ENCODE assay signal across 16 cellular contexts in genomic region chr15:67256051-67256450, GRCh38. TPM values are rescaled to one million over a fixed set of nuclear protein-coding genes. Genes with fewer than 3 reads are reported as not detected.
A peak's percentile ranks its signal among the peaks of the same experiment; 100 is the strongest.
DNase-seq lines count a peak whose midpoint lies in the region; ATAC-seq, FAIRE-seq and TF ChIP-seq lines count a peak whose summit lies in the region.
"Had no signal": no experiment of that assay in that cellular context is flagged by ENCODE, and none has a peak within 500 bp of the region (broad histone marks: within the 10 kb centered on the region; RNA-seq: fewer than 3 reads in every experiment).

No MANE protein-coding gene starts in this region.

- POLR2A ChIA-PET in HepG2 (lab: Yijun Ruan, JAX), result no interaction called here

- no peaks in the 10 kb centered on the region for H3K9me3 Mint-ChIP-seq in endodermal cell
- no peaks in the 10 kb centered on the region for H3K9me3 Mint-ChIP-seq in stimulated activated naive CD8-positive, alpha-beta T cell treated with anti-CD3 and anti-CD28 coated beads, Interleukin-15, amount 100 ng/mL, for 72 hours
- H3K9me3 Mint-ChIP-seq: effector memory CD8-positive, alpha-beta T cell had no signal

- H3K27ac ChIP-seq in HepG2 (ENCODE audit: extremely low read length, insufficient read depth, low read length) (no peak overlapping the region), right lobe of liver (no peak overlapping the region), endodermal cell (ENCODE audit: low read depth, low read length) (no peak overlapping the region)
- H3K27ac ChIP-seq: transverse colon had no signal

- TF ChIP-seq POLR2A in HepG2 (IDR thresholded peaks at IDR 0.05; ENCODE audit: insufficient read depth in 1 of 2, low read depth in 2 of 2, low read length in 2 of 2) (no peak), right lobe of liver (IDR thresholded peaks at IDR 0.05) (no peak)

- no peaks in the 10 kb centered on the region for H4K20me1 ChIP-seq in HepG2 (ENCODE audit: insufficient read depth, low read length)

- TF ChIP-seq CTCF in HepG2 (CRISPR knock-in tag; IDR thresholded peaks at IDR 0.05) (no peak), right lobe of liver (IDR thresholded peaks at IDR 0.05) (no peak), endodermal cell (conservative IDR thresholded peaks at IDR 0.05) (no peak)

- peaks cover 13% of the 10 kb centered on the region for H3K79me2 ChIP-seq in HepG2 (ENCODE audit: insufficient read depth, low read length)

- H3K36me3 ChIP-seq in HepG2 (replicated peaks in 1 of 2; ENCODE audit: control insufficient read depth in 1 of 2, insufficient read depth in 2 of 2, low read length in 2 of 2) (no peaks in the 10 kb centered on the region), right lobe of liver (no peaks in the 10 kb centered on the region), endodermal cell (ENCODE audit: control insufficient read depth, insufficient read depth, low read length) (no peaks in the 10 kb centered on the region)
- H3K36me3 ChIP-seq: HAP-1, transverse colon had no signal

- H3K4me1 Mint-ChIP-seq in T-helper 17 cell (peaks cover 24% of the 10 kb centered on the region), endodermal cell (peaks cover 1% of the 10 kb centered on the region)
- peaks cover 34% of the 10 kb centered on the region for H3K4me1 Mint-ChIP-seq in stimulated activated naive CD8-positive, alpha-beta T cell treated with anti-CD3 and anti-CD28 coated beads, Interleukin-15, amount 100 ng/mL, for 72 hours

- H3K4me1 ChIP-seq in HepG2 (ENCODE audit: insufficient read depth, low read length) (peaks cover 35% of the 10 kb centered on the region), right lobe of liver (peaks cover 0 to 37% (median 0%) of the 10 kb centered on the region in 4 donors), endodermal cell (ENCODE audit: control insufficient read depth, insufficient read depth, low read length) (no peaks in the 10 kb centered on the region)

- FAIRE-seq in HepG2 (lab: Jason Lieb, UNC), result no peak

- H3K9me3 ChIP-seq in HepG2 (ENCODE audit: low read length) (no peaks in the 10 kb centered on the region), right lobe of liver (no peaks in the 10 kb centered on the region), T-helper 17 cell (ENCODE audit: control insufficient read depth, low read length, poor library complexity, severe bottlenecking) (no peaks in the 10 kb centered on the region), endodermal cell (ENCODE audit: control insufficient read depth, low read length) (no peaks in the 10 kb centered on the region)
- H3K9me3 ChIP-seq: HAP-1, transverse colon had no signal

- no peak overlapping the region for H2AFZ ChIP-seq in HepG2 (ENCODE audit: low read length)

- WGBS in HepG2 (ENCODE audit: low lambda C conversion rate), result 33% methylated on average over 3 of the region's 3 CpGs
- WGBS in right lobe of liver (ENCODE audit: insufficient coverage, low coverage, low lambda C conversion rate, missing lambda C conversion rate), result 68% methylated on average over 3 of the region's 3 CpGs
- WGBS in endodermal cell (ENCODE audit: insufficient coverage in 1 of 2, insufficient read length in 1 of 2), 2 experiments, result 97 to 100% methylated on average over 1 to 3 of the region's 3 CpGs

- H3K27me3 ChIP-seq in HepG2 (ENCODE audit: control insufficient read depth in 1 of 2, insufficient read depth in 2 of 2, low read length in 2 of 2) (no peaks in the 10 kb centered on the region; a peak in 1 of 5 replicates), right lobe of liver (no peaks in the 10 kb centered on the region), endodermal cell (ENCODE audit: control insufficient read depth, insufficient read depth, low read length, poor library complexity, severe bottlenecking) (no peaks in the 10 kb centered on the region)
- H3K27me3 ChIP-seq: transverse colon had no signal

- intact Hi-C loops in HepG2 (cut with micrococcal nuclease; ENCODE audit: unreplicated experiment) (no loop called here), right lobe of liver (cut with DNase I) (no loop called here)

- H3K27me3 Mint-ChIP-seq in T-helper 17 cell, result no peaks in the 10 kb centered on the region
- peaks cover 18% of the 10 kb centered on the region for H3K27me3 Mint-ChIP-seq in endodermal cell (ENCODE audit: insufficient read depth)
- peaks cover 11% of the 10 kb centered on the region for H3K27me3 Mint-ChIP-seq in stimulated activated naive CD8-positive, alpha-beta T cell treated with anti-CD3 and anti-CD28 coated beads, Interleukin-15, amount 100 ng/mL, for 72 hours
- H3K27me3 Mint-ChIP-seq: effector memory CD8-positive, alpha-beta T cell had no signal

- H3K9ac ChIP-seq in HepG2 (ENCODE audit: insufficient read depth, low read depth, low read length), result no peak overlapping the region
- no peak overlapping the region for H3K9ac ChIP-seq in endodermal cell (ENCODE audit: extremely low read depth, low read length, poor library complexity, severe bottlenecking)

- no peak for TF ChIP-seq RAD21 in HepG2 (CRISPR knock-in tag; IDR thresholded peaks at IDR 0.05)

- no peak for ATAC-seq in HepG2
- ATAC-seq in right lobe of liver, result no peak
- ATAC-seq in T-helper 17 cell, result no peak
- no peak for ATAC-seq in stimulated activated naive CD8-positive, alpha-beta T cell treated with anti-CD3 and anti-CD28 coated beads, Interleukin-15, amount 100 ng/mL, for 72 hours
- ATAC-seq: effector memory CD8-positive, alpha-beta T cell; left lobe of liver had no signal

- no TSS peak for BruUV-seq in HepG2 (replicated peaks; lab: Mats Ljungman, UMichigan)

- no peak overlapping the region for H3K4me3 ChIP-seq in HepG2 (replicated peaks in 1 of 3; ENCODE audit: insufficient read depth in 1 of 3, low read depth in 2 of 3, low read length in 3 of 3)
- H3K4me3 ChIP-seq in right lobe of liver, result no peak overlapping the region
- no peak overlapping the region for H3K4me3 ChIP-seq in endodermal cell (ENCODE audit: low read length)
- H3K4me3 ChIP-seq: transverse colon had no signal

- H3K27ac Mint-ChIP-seq in T-helper 17 cell, result peak overlapping the region; percentile 94
- no peak overlapping the region for H3K27ac Mint-ChIP-seq in endodermal cell
- H3K27ac Mint-ChIP-seq in stimulated activated naive CD8-positive, alpha-beta T cell treated with anti-CD3 and anti-CD28 coated beads, Interleukin-15, amount 100 ng/mL, for 72 hours, result no peak overlapping the region

- in situ Hi-C loops in HepG2 (cut with HindIII; ENCODE audit: extremely low pct_ligation_motif_present, low pct_unique_long_range_greater_than_20kb), result no loop called here

- no peak overlapping the region for H3K4me2 ChIP-seq in HepG2 (ENCODE audit: low read depth, low read length)

- CTCF ChIA-PET in HepG2 (lab: Yijun Ruan, JAX; ENCODE audit: low intra/inter-chr PET ratio, low total read pairs), result no interaction called here

- DNase-seq in HepG2 (ENCODE audit: low spot score), result no peak
- no peak for DNase-seq in right lobe of liver
- no peak for DNase-seq in T-helper 17 cell
- DNase-seq in endodermal cell, result no peak
- DNase-seq in stimulated activated naive CD8-positive, alpha-beta T cell treated with anti-CD3 and anti-CD28 coated beads, Interleukin-15, amount 100 ng/mL, for 72 hours, result no peak
- DNase-seq in T-helper 9 cell, result no peak
- no peak for DNase-seq in SKM-1 treated with dmso at 0.1 percent for 144 hours (lab: John Stamatoyannopoulos, UW; ENCODE audit: unreplicated experiment)
- DNase-seq in epidermal melanocyte (ENCODE audit: insufficient read length, low spot score), result no peak
- DNase-seq: activated CD8-positive, alpha-beta memory T cell treated with anti-CD3 and anti-CD28 coated beads for 24 hours; caudate nucleus; effector memory CD8-positive, alpha-beta T cell; NCI-H2029; NCI-H510A; transverse colon had no signal

- H3K36me3 Mint-ChIP-seq in T-helper 17 cell (ENCODE audit: low read depth), result peaks cover 5% of the 10 kb centered on the region
- no peaks in the 10 kb centered on the region for H3K36me3 Mint-ChIP-seq in endodermal cell (ENCODE audit: low read depth)

- no peak for TF ChIP-seq EP300 in HepG2 (IDR thresholded peaks at IDR 0.05; ENCODE audit: low read depth in 2 of 2, low read length in 2 of 2)
- no peak for TF ChIP-seq EP300 in HepG2 (CRISPR knock-in tag; IDR thresholded peaks at IDR 0.05; ENCODE audit: borderline replicate concordance)

- peak overlapping the region; percentile 79 for H3K4me3 Mint-ChIP-seq in T-helper 17 cell
- peak overlapping the region; percentile 98 for H3K4me3 Mint-ChIP-seq in endodermal cell
- peak overlapping the region; percentile 7 to 57 for H3K4me3 Mint-ChIP-seq in stimulated activated naive CD8-positive, alpha-beta T cell treated with anti-CD3 and anti-CD28 coated beads, Interleukin-15, amount 100 ng/mL, for 72 hours

RNA-seq across cellular contexts. Expression of gene IQCH, which starts 1.5 kb away (rescaled TPM):
- 0.48 and 0.55 TPM in 2 replicates for total RNA-seq in HepG2 (2016; rRNA removed; fragmentation: Illumina TruSeq; extraction: Trizol)
- 0.18 and 0.30 TPM in 2 replicates for total RNA-seq in HepG2 (2016; cell fraction: cytosol; rRNA removed; fragmentation: Illumina TruSeq; extraction: Trizol; ENCODE audit: low read depth)
- total RNA-seq in HepG2 (2016; cell fraction: insoluble cytoplasmic fraction; rRNA removed; fragmentation: Illumina TruSeq; extraction: Trizol), result 0.31 and 0.39 TPM in 2 replicates
- 0.46 and 0.90 TPM in 2 replicates for total RNA-seq in HepG2 (2016; cell fraction: membrane; rRNA removed; fragmentation: Illumina TruSeq; extraction: Trizol)
- total RNA-seq in HepG2 (2016; cell fraction: nucleus; rRNA removed; fragmentation: Illumina TruSeq; extraction: Trizol), result 0.66 TPM in 1 of 2 replicates, not detected in the other
- polyA plus RNA-seq in HepG2 (2011; rRNA removed), result 0.08 and 0.16 TPM in 2 replicates
- 0.04 and 0.12 TPM in 2 replicates for polyA plus RNA-seq in HepG2 (2011; cell fraction: cytosol; rRNA removed)
- polyA plus RNA-seq in HepG2 (2011; cell fraction: nucleus; rRNA removed), result 0.13 TPM in 1 of 2 replicates, not detected in the other
- polyA plus RNA-seq in HepG2 (2012), result 0.08 and 0.25 TPM in 2 replicates
- polyA plus RNA-seq in HepG2 (2016; cell fraction: cytosol; fragmentation: Illumina TruSeq; extraction: Trizol; ENCODE audit: low read depth), result 0.52 TPM in 1 of 2 replicates, not detected in the other
- polyA plus RNA-seq in HepG2 (2016; cell fraction: insoluble cytoplasmic fraction; fragmentation: Illumina TruSeq; extraction: Trizol; ENCODE audit: low read depth), result 0.19 and 0.58 TPM in 2 replicates
- polyA plus RNA-seq in HepG2 (2016; cell fraction: membrane; fragmentation: Illumina TruSeq; extraction: Trizol; ENCODE audit: low read depth), result 0.31 and 0.40 TPM in 2 replicates
- polyA plus RNA-seq in HepG2 (2016; cell fraction: nucleus; fragmentation: Illumina TruSeq; extraction: Trizol; ENCODE audit: insufficient read depth, low read depth), result not detected in 2 replicates
- 7.7 TPM in 1 of 2 replicates, not detected in the other for polyA minus RNA-seq in HepG2 (2011; rRNA and poly(A)+ RNA removed; ENCODE audit: low replicate concordance)
- not detected in 2 replicates for polyA minus RNA-seq in HepG2 (2011; cell fraction: cytosol; rRNA and poly(A)+ RNA removed)
- 0.50 and 0.52 TPM in 2 replicates for polyA minus RNA-seq in HepG2 (2011; cell fraction: nucleus; rRNA and poly(A)+ RNA removed)
- 1 to 10 TPM in 5 of 6 experiments, under 1 TPM in 1; 0.91 to 2.3 (median 1.4) TPM for total RNA-seq in right lobe of liver
- total RNA-seq in T-helper 17 cell, result 1 to 10 TPM in 1 of 2 donors, under 1 TPM in 1; 0.70 to 1.2 TPM
- total RNA-seq in endodermal cell, result 10 to 100 TPM in 1 of 2 donors, 1 to 10 TPM in 1; 6.2 to 12.8 TPM
- 5.0 TPM for polyA plus RNA-seq in endodermal cell (2013, experiment 1 of 2)
- 5.8 TPM for polyA plus RNA-seq in endodermal cell (2013, experiment 2 of 2)

RNA-seq across cellular contexts. Expression of gene AAGAB, which starts 1.6 kb away (rescaled TPM):
- 34.9 and 52.3 TPM in 2 replicates for total RNA-seq in HepG2 (2016; rRNA removed; fragmentation: Illumina TruSeq; extraction: Trizol)
- 53.2 and 54.6 TPM in 2 replicates for total RNA-seq in HepG2 (2016; cell fraction: cytosol; rRNA removed; fragmentation: Illumina TruSeq; extraction: Trizol; ENCODE audit: low read depth)
- total RNA-seq in HepG2 (2016; cell fraction: insoluble cytoplasmic fraction; rRNA removed; fragmentation: Illumina TruSeq; extraction: Trizol), result 33.7 and 51.5 TPM in 2 replicates
- total RNA-seq in HepG2 (2016; cell fraction: membrane; rRNA removed; fragmentation: Illumina TruSeq; extraction: Trizol), result 19.1 and 20.8 TPM in 2 replicates
- 15.3 and 18.5 TPM in 2 replicates for total RNA-seq in HepG2 (2016; cell fraction: nucleus; rRNA removed; fragmentation: Illumina TruSeq; extraction: Trizol)
- polyA plus RNA-seq in HepG2 (2011; rRNA removed), result 8.0 and 10.1 TPM in 2 replicates
- polyA plus RNA-seq in HepG2 (2011; cell fraction: cytosol; rRNA removed), result 7.5 and 8.8 TPM in 2 replicates
- 3.8 TPM in 2 replicates for polyA plus RNA-seq in HepG2 (2011; cell fraction: nucleus; rRNA removed)
- 8.7 and 8.9 TPM in 2 replicates for polyA plus RNA-seq in HepG2 (2012)
- polyA plus RNA-seq in HepG2 (2016; cell fraction: cytosol; fragmentation: Illumina TruSeq; extraction: Trizol; ENCODE audit: low read depth), result 4.6 and 5.1 TPM in 2 replicates
- 45.2 and 49.6 TPM in 2 replicates for polyA plus RNA-seq in HepG2 (2016; cell fraction: insoluble cytoplasmic fraction; fragmentation: Illumina TruSeq; extraction: Trizol; ENCODE audit: low read depth)
- polyA plus RNA-seq in HepG2 (2016; cell fraction: membrane; fragmentation: Illumina TruSeq; extraction: Trizol; ENCODE audit: low read depth), result 11.6 and 13.1 TPM in 2 replicates
- 17.4 and 18.4 TPM in 2 replicates for polyA plus RNA-seq in HepG2 (2016; cell fraction: nucleus; fragmentation: Illumina TruSeq; extraction: Trizol; ENCODE audit: insufficient read depth, low read depth)
- 12.5 and 110 TPM in 2 replicates for polyA minus RNA-seq in HepG2 (2011; rRNA and poly(A)+ RNA removed; ENCODE audit: low replicate concordance)
- 10.6 and 10.7 TPM in 2 replicates for polyA minus RNA-seq in HepG2 (2011; cell fraction: cytosol; rRNA and poly(A)+ RNA removed)
- polyA minus RNA-seq in HepG2 (2011; cell fraction: nucleus; rRNA and poly(A)+ RNA removed), result 12.4 and 14.3 TPM in 2 replicates
- 10 to 100 TPM; 11.0 to 15.6 (median 13.6) TPM for total RNA-seq in right lobe of liver
- 10 to 100 TPM; 29.0 to 30.6 TPM for total RNA-seq in T-helper 17 cell
- total RNA-seq in endodermal cell, result 10 to 100 TPM; 67.7 to 99.1 TPM
- 42.5 TPM for polyA plus RNA-seq in endodermal cell (2013, experiment 1 of 2)
- polyA plus RNA-seq in endodermal cell (2013, experiment 2 of 2), result 44.0 TPM

Comparison
In these comparisons a context has a peak if more than half of its experiments do, and no peak if none do; other contexts are left out.
1. H3K4me3 Mint-ChIP-seq: peak in every context shown above with its lines; median percentile 98 in endodermal cell; 79 in T-helper 17 cell; 32 in stimulated activated naive CD8-positive, alpha-beta T cell treated with anti-CD3 and anti-CD28 coated beads, Interleukin-15, amount 100 ng/mL, for 72 hours.